ENCODE assay signal across 23 cellular contexts in the genomic region with DNA sequence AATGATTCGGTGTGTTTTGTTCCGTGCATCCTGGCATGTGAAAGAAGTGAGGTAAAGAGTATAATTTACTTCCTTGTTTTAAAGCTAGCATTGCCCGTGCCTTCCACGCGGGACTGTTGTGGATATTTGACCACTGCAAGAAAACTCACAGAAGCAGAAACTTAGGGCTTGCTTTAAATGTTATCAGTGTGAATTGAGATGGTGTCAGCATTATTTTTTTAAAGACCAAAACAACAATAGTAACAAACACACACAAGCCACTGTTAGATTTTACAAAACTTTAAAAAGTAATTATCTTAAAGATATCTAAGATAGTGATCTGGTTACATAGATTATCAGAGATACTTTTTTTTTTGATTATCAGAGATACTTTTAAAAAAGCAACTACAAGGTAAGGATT.
"Had no signal": no experiment of that assay in that cellular context is flagged by ENCODE, and none has a peak within 500 bp of the region (broad histone marks: within the 10 kb centered on the region; RNA-seq: fewer than 3 reads in every experiment).

No MANE protein-coding gene starts in this region.

- H3K4me3 ChIP-seq: esophagus squamous epithelium, lower lobe of right lung, pancreas, smooth muscle cell, stomach, thyroid gland, vagina had no signal

- H3K4me2 ChIP-seq: smooth muscle cell had no signal

- H3K9me3 Mint-ChIP-seq: naive thymus-derived CD8-positive, alpha-beta T cell had no signal

- H3K27ac ChIP-seq: esophagus squamous epithelium, lower lobe of right lung, pancreas, stomach, thyroid gland, vagina had no signal

- ATAC-seq: left ventricle myocardium superior; lower lobe of right lung; naive thymus-derived CD8-positive, alpha-beta T cell; pancreas; sciatic nerve had no signal

- H3K9me3 ChIP-seq: esophagus squamous epithelium, lower lobe of right lung, pancreas, stomach, thyroid gland, vagina had no signal

- H3K27ac Mint-ChIP-seq: naive thymus-derived CD8-positive, alpha-beta T cell had no signal

- DNase-seq: dorsolateral prefrontal cortex; effector CD4-positive, alpha-beta T cell; esophagus squamous epithelium; foreskin melanocyte; head of caudate nucleus; left ventricle myocardium superior; lower lobe of right lung; naive thymus-derived CD8-positive, alpha-beta T cell; occipital lobe; pancreas; stimulated activated CD4-positive, alpha-beta T cell treated with anti-CD3 and anti-CD28 coated beads, Interleukin-12 subunit alpha, Interleukin-12 subunit beta, amount 100 ng/mL, for 4 hours; stimulated activated CD4-positive, alpha-beta T cell treated with anti-CD3 and anti-CD28 coated beads, Interleukin-1b, Interleukin-23, amount 100 ng/mL, for 48 hours; stimulated activated CD4-positive, alpha-beta T cell treated with anti-CD3 and anti-CD28 coated beads, Interleukin-4, amount 100 ng/mL, for 1 hour; stimulated activated CD8-positive, alpha-beta memory T cell treated with anti-CD3 and anti-CD28 coated beads, Interleukin-4, amount 100 ng/mL, for 48 hours; stimulated activated naive CD4-positive, alpha-beta T cell treated with Interleukin-2 at 50 U/mL for 16 hours; stomach; thyroid gland; trophoblast cell had no signal

- H3K4me3 Mint-ChIP-seq: naive thymus-derived CD8-positive, alpha-beta T cell had no signal

- H3K36me3 ChIP-seq: esophagus squamous epithelium, lower lobe of right lung, pancreas, stomach, thyroid gland, vagina had no signal

- H3K4me1 ChIP-seq: esophagus squamous epithelium had no signal

- FAIRE-seq: colon, keratinocyte, pancreas had no signal

- H3K27me3 ChIP-seq: dorsolateral prefrontal cortex, esophagus squamous epithelium, pancreas, stomach, thyroid gland, vagina had no signal
